In the genomic region with DNA sequence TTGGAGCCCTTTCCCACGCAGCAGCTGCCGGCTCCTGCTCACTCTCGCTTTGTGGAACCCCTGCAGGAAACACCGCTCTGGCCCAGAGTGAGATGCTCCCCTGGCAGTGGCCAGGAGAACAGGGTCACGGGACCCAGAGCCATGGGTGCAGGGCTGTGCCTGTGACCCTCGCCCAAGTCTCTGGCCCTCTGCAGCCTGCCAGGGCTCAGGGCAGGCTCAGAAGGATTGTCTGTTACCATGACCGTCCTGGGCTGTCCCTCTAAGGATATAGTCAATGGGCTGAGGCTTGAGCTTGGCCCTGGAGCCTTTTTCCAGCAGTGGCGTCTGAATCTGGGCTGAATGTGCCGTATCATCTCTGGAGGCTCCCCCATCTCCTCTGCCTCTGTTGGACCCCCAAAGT, we compare ENCODE assay signal across 32 cellular contexts. TPM values are rescaled to one million over a fixed set of nuclear protein-coding genes. Genes with fewer than 3 reads are reported as not detected.
"Had no signal": no experiment of that assay in that cellular context is flagged by ENCODE, and none has a peak within 500 bp of the region (broad histone marks: within the 10 kb centered on the region; RNA-seq: fewer than 3 reads in every experiment).

No MANE protein-coding gene starts in this region.

- H3K4me1 ChIP-seq: adrenal gland, Peyer's patch, SJSA1 had no signal

- H3K9me3 ChIP-seq: adrenal gland, Peyer's patch, SJSA1 had no signal

- H3K36me3 Mint-ChIP-seq: activated naive CD8-positive, alpha-beta T cell treated with anti-CD3 and anti-CD28 coated beads, Interleukin-2, amount 10 ng/mL, durations not matched to agents 7 days and 5 days had no signal

- H3K36me3 ChIP-seq: adrenal gland, Peyer's patch, SJSA1 had no signal

- H3K4me3 Mint-ChIP-seq: activated CD8-positive, alpha-beta T cell treated with anti-CD3 and anti-CD28 coated beads, Interleukin-2, amount 10 ng/mL, durations not matched to agents 7 days and 5 days; activated naive CD8-positive, alpha-beta T cell treated with anti-CD3 and anti-CD28 coated beads, Interleukin-2, amount 10 ng/mL, durations not matched to agents 7 days and 5 days; WTC11 had no signal

- H3K4me3 ChIP-seq: adrenal gland, Peyer's patch, SJSA1 had no signal

- H3K27me3 Mint-ChIP-seq: activated naive CD8-positive, alpha-beta T cell treated with anti-CD3 and anti-CD28 coated beads, Interleukin-2, amount 10 ng/mL, durations not matched to agents 7 days and 5 days had no signal

- H3K4me1 Mint-ChIP-seq: activated naive CD8-positive, alpha-beta T cell treated with anti-CD3 and anti-CD28 coated beads, Interleukin-2, amount 10 ng/mL, durations not matched to agents 7 days and 5 days; WTC11 had no signal

- H3K27ac ChIP-seq: adrenal gland, Peyer's patch, RWPE1, SJSA1 had no signal

- ATAC-seq: activated CD8-positive, alpha-beta T cell treated with anti-CD3 and anti-CD28 coated beads, Interleukin-2, amount 10 ng/mL, durations not matched to agents 7 days and 5 days; SK-N-SH treated with all-trans-retinoic acid at 6 μM for 48 hours; WTC11 had no signal

- H3K27ac Mint-ChIP-seq: activated CD8-positive, alpha-beta T cell treated with anti-CD3 and anti-CD28 coated beads, Interleukin-2, amount 10 ng/mL, durations not matched to agents 7 days and 5 days; activated naive CD8-positive, alpha-beta T cell treated with anti-CD3 and anti-CD28 coated beads, Interleukin-2, amount 10 ng/mL, durations not matched to agents 7 days and 5 days; WTC11 had no signal

- H3K27me3 ChIP-seq: adrenal gland, Peyer's patch had no signal

- DNase-seq: activated CD4-positive, alpha-beta T cell treated with anti-CD3 and anti-CD28 coated beads for 48 hours; activated CD4-positive, alpha-beta T cell treated with anti-CD3 and anti-CD28 coated beads, Interleukin-2, amount 50 U/mL, for 4 hours; activated CD4-positive, CD25-positive, alpha-beta regulatory T cell treated with anti-CD3 and anti-CD28 coated beads, Interleukin-2, amount 50 U/mL, for 72 hours; activated CD8-positive, alpha-beta memory T cell treated with anti-CD3 and anti-CD28 coated beads, Interleukin-2, amount 50 U/mL, for 48 hours; activated CD8-positive, alpha-beta T cell treated with anti-CD3 and anti-CD28 coated beads, Interleukin-2, amount 10 ng/mL, durations not matched to agents 7 days and 5 days; activated naive CD4-positive, alpha-beta T cell treated with anti-CD3 and anti-CD28 coated beads, Interleukin-2, amount 50 U/mL, for 16 hours; activated naive CD8-positive, alpha-beta T cell treated with anti-CD3 and anti-CD28 coated beads, Interleukin-2, amount 10 ng/mL, durations not matched to agents 7 days and 5 days; activated T-cell treated with anti-CD3 and anti-CD28 coated beads, Interleukin-2, amount 50 U/mL, for 1 hour; adrenal gland; anterior cingulate cortex; caudate nucleus; NCI-H1048; NCI-H146; NCI-H187 treated with DMSO at 0.1 percent for 48 hours; NCI-H2081 treated with DMSO at 0.1 percent for 48 hours; NCI-H2171 treated with DMSO at 0.1 percent for 48 hours; NCI-H226; NCI-H510A; NCI-H526 treated with DMSO at 0.1 percent for 48 hours; NCI-H82; NK-92 treated with Interleukin-12 subunit alpha and Interleukin-12 subunit beta, amount 100 ng/mL, for 24 hours; OCI-M1; Peyer's patch; SHP77; SW 1271; T-helper 9 cell had no signal

- H3K9me3 Mint-ChIP-seq: activated naive CD8-positive, alpha-beta T cell treated with anti-CD3 and anti-CD28 coated beads, Interleukin-2, amount 10 ng/mL, durations not matched to agents 7 days and 5 days had no signal

RNA-seq across cellular contexts. Expression of a gene that starts 28.7 kb away (rescaled TPM):
- total RNA-seq: LHCN-M2 had no signal

RNA-seq across cellular contexts. Expression of a gene that starts 58.7 kb away (rescaled TPM):
- total RNA-seq: activated CD8-positive, alpha-beta T cell treated with anti-CD3 and anti-CD28 coated beads, Interleukin-2, amount 10 ng/mL, durations not matched to agents 7 days and 5 days; LHCN-M2; M059J; SJSA1 had no signal
